1 cellular context compared by ENCODE assay signal in the genomic region with DNA sequence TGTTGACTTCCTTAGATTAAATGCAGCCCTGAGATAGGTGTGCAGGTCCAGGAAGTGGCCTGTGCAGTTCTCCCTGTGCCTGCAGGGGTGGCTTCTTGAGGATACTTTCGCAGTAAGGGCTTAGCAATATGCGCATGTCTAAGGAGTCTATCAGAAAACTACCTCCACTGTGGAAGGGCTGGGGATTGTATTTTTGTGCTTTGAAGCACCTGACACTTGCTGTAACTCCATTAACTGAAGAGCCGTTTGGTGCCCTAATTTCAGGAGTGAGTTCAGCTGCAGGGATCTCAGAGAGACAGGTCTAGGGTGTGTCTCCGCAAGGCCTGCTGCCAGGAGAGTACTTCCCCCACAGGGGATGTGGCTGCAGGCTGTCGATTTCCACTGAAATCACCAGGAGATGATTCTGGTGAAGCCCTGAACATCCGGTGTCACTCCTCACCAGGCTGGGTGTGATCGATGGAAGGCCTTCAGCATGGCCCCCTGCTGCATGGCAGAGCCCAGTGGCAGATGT.
TF ChIP-seq lines count a peak whose summit lies in the region.

No MANE protein-coding gene starts in this region.

TF ChIP-seq in GM12891, 5 proteins besides CTCF, POLR2A, EP300 and RAD21 (continued from another document):
- TF ChIP-seq TAF1 (IDR thresholded peaks at IDR 0.05; ENCODE audit: low read depth, low read length) (no peak), PAX5 (IDR thresholded peaks at IDR 0.05; ENCODE audit: insufficient read depth, low read length, severe bottlenecking) (no peak)
